8 cellular contexts compared by ENCODE assay signal in genomic region chr12:110583137-110584059, GRCh38.
A peak's percentile ranks its signal among the peaks of the same experiment; 100 is the strongest.
DNase-seq lines count a peak whose midpoint lies in the region; ATAC-seq lines count a peak whose summit lies in the region.

Gene PPTC7, minus strand, starts transcription at chr12:110583318. Its CDS starts 287 bp downstream, at chr12:110583031.

- peaks cover 34 to 50% of the 10 kb centered on the region in 2 donors for H3K4me1 Mint-ChIP-seq in effector memory CD8-positive, alpha-beta T cell (ENCODE audit: low read depth in 2 of 2)
- peaks cover 34% of the 10 kb centered on the region for H3K4me1 Mint-ChIP-seq in memory B cell

- peak within 1 kb of the TSS; percentile 92 to 95 for H3K27ac Mint-ChIP-seq in effector memory CD8-positive, alpha-beta T cell
- H3K27ac Mint-ChIP-seq in memory B cell = peak within 1 kb of the TSS; percentile 97

- H3K27me3 Mint-ChIP-seq in effector memory CD8-positive, alpha-beta T cell = no peaks in the 10 kb centered on the region
- H3K27me3 Mint-ChIP-seq in memory B cell = no peaks in the 10 kb centered on the region

- peak; percentile 92 for DNase-seq in COLO829 (ENCODE audit: low spot score)
- DNase-seq in HUDEP-2 (lab: John Stamatoyannopoulos, UW; ENCODE audit: unreplicated experiment in 76 of 76) = peak in 74 of 76 experiments; percentile 48 to 96 (median 91)
- peak; percentile 90 for DNase-seq in NOMO-1 treated with dmso at 0.1 percent for 144 hours (lab: John Stamatoyannopoulos, UW; ENCODE audit: unreplicated experiment)
- DNase-seq in activated CD8-positive, alpha-beta memory T cell treated with anti-CD3 and anti-CD28 coated beads for 48 hours (ENCODE audit: low read depth in 2 of 3, low spot score in 2 of 3) = peak; percentile 84 to 93 (median 90)
- DNase-seq in effector memory CD8-positive, alpha-beta T cell = peak; percentile 90 to 95 (median 92)
- peak; percentile 88 to 98 for DNase-seq in memory B cell (ENCODE audit: low spot score in 2 of 2)
- DNase-seq in stimulated activated CD8-positive, alpha-beta memory T cell treated with anti-CD3 and anti-CD28 coated beads, Interleukin-12 subunit alpha, Interleukin-12 subunit beta, amount 100 ng/mL, for 1 hour (ENCODE audit: low read depth) = peak; percentile 96

- H3K36me3 Mint-ChIP-seq in effector memory CD8-positive, alpha-beta T cell (ENCODE audit: insufficient read depth) = peaks cover 34% of the 10 kb centered on the region
- no peaks in the 10 kb centered on the region for H3K36me3 Mint-ChIP-seq in memory B cell

- H3K9me3 Mint-ChIP-seq in effector memory CD8-positive, alpha-beta T cell = no peaks in the 10 kb centered on the region
- H3K9me3 Mint-ChIP-seq in memory B cell = no peaks in the 10 kb centered on the region

- peak; percentile 74 for ATAC-seq in GM21367 (IDR thresholded peaks at IDR 0.05; ENCODE audit: unreplicated experiment)
- ATAC-seq in effector memory CD8-positive, alpha-beta T cell (replicated peaks) = peak; percentile 91
- ATAC-seq in memory B cell (ENCODE audit: low read depth) = peak; percentile 85

- peak within 1 kb of the TSS; percentile 89 to 93 for H3K4me3 Mint-ChIP-seq in effector memory CD8-positive, alpha-beta T cell
- H3K4me3 Mint-ChIP-seq in memory B cell = peak within 1 kb of the TSS; percentile 91

Comparison
In these comparisons a context has a peak if more than half of its experiments do, and no peak if none do; other contexts are left out.
1. Peak in every context shown above with its lines: DNase-seq and ATAC-seq.